8 cellular contexts compared by ENCODE assay signal in genomic region chr9:69223605-69224004, GRCh38. TPM values are rescaled to one million over a fixed set of nuclear protein-coding genes. Genes with fewer than 3 reads are reported as not detected.
A peak's percentile ranks its signal among the peaks of the same experiment; 100 is the strongest.
DNase-seq lines count a peak whose midpoint lies in the region; ATAC-seq and TF ChIP-seq lines count a peak whose summit lies in the region.

No MANE protein-coding gene starts in this region.

- peak; percentile 65 for DNase-seq in AG08395 (ENCODE audit: low spot score)
- peak; percentile 36 for DNase-seq in GM13977 (ENCODE audit: low spot score)
- peak; percentile 12 for DNase-seq in NCI-H82 treated with DMSO at 0.1 percent for 48 hours (lab: John Stamatoyannopoulos, UW; ENCODE audit: unreplicated experiment)
- DNase-seq in ecto neural progenitor cell (ENCODE audit: low spot score), result peak; percentile 61
- peak; percentile 40 for DNase-seq in lung (ENCODE audit: low spot score)
- no peak for DNase-seq in NCI-H526 treated with DMSO at 0.1 percent for 48 hours (lab: John Stamatoyannopoulos, UW)

- in situ Hi-C loops in GM13977 (cut with MboI; ENCODE audit: low pct_unique_long_range_greater_than_20kb, low sequenced_read_pairs, unreplicated experiment), result no loop called here

- peak overlapping the region in 1 of 2 donors; percentile 23 for H3K27ac ChIP-seq in lung (ENCODE audit: low read depth in 1 of 2, low read length in 1 of 2)

- peak; percentile 57 for TF ChIP-seq CTCF in GM13977 (IDR thresholded peaks at IDR 0.05; ENCODE audit: extremely low read depth, insufficient read depth, missing control alignments)
- TF ChIP-seq CTCF in lung (IDR thresholded peaks at IDR 0.05; ENCODE audit: control extremely low read depth, extremely low read depth), result peak; percentile 2

- peaks cover 0 to 3% of the 10 kb centered on the region in 2 donors for H3K4me1 ChIP-seq in lung (ENCODE audit: control insufficient read depth in 2 of 2, insufficient read depth in 2 of 2, low read length in 2 of 2)

- peaks cover 23 to 24% of the 10 kb centered on the region in 2 donors for H3K36me3 ChIP-seq in lung (ENCODE audit: control insufficient read depth in 2 of 2, insufficient read depth in 2 of 2, low read length in 2 of 2)

- WGBS in lung, 2 donors, result 58 to 86% methylated on average over 2 of the region's 2 CpGs

- ATAC-seq in lung (ENCODE audit: insufficient read depth, low FRiP score) (peak; percentile 70), GM21737 (IDR thresholded peaks at IDR 0.05; ENCODE audit: unreplicated experiment) (no peak), GM18519 (IDR thresholded peaks at IDR 0.05; ENCODE audit: low FRiP score, unreplicated experiment) (no peak)

- no peak overlapping the region for H3K4me3 ChIP-seq in lung

- H3K27me3 ChIP-seq in lung (ENCODE audit: control insufficient read depth, insufficient read depth), result no peaks in the 10 kb centered on the region

- H3K9me3 ChIP-seq in lung (ENCODE audit: control insufficient read depth in 2 of 2, insufficient read depth in 1 of 2, low read length in 1 of 2), result no peaks in the 10 kb centered on the region

RNA-seq across cellular contexts. Expression of gene TJP2, which starts 49.5 kb away (rescaled TPM):
- 100 to 1,000 TPM; 104 to 181 TPM for total RNA-seq in lung
- polyA plus RNA-seq in lung, result 10 to 100 TPM; 39.3 to 43.2 TPM
